31 cellular contexts compared by ENCODE assay signal in the genomic region with DNA sequence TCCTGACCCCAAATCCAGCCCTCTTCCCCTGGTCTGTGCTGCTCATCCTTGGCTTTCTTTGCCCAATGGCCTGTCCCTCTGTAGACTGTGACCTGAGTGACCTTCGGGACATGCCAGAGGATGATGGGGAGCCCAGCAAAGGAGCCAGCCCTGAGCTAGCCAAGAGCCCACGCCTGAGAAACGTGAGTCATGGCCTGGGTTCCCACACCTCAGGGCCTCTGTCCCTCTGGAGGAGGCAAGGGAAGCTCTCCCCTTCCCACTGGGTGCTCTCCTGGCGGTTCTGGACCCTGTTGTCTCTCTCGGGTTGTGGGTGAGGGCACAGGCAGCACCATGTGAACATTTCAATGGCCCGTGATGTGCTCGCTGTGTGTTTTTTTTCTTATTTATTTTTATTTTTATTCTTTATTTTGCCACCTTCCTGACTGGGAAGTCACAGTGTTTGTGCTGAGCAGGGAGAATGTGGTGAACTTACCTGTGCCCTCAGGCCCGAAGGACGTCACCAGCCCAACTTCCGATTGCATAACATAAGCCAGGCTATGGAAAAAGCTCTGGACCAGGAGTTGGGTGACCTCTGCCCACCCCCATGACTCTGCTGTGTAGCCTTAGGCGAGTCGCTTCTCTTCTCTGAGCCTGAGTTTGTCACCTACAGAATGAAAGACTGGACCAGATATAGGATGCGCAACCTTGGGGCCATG. TPM values are rescaled to one million over a fixed set of nuclear protein-coding genes. Genes with fewer than 3 reads are reported as not detected.
"Had no signal": no experiment of that assay in that cellular context is flagged by ENCODE, and none has a peak within 500 bp of the region (broad histone marks: within the 10 kb centered on the region; RNA-seq: fewer than 3 reads in every experiment).

No MANE protein-coding gene starts in this region.

- H3K36me3 Mint-ChIP-seq: activated naive CD8-positive, alpha-beta T cell treated with anti-CD3 and anti-CD28 coated beads for 36 hours had no signal

- DNase-seq: activated B cell treated with CpG ODN at 0.5 μM for 24 hours; activated CD4-positive, alpha-beta T cell treated with anti-CD3 and anti-CD28 coated beads for 1 hour; activated CD4-positive, alpha-beta T cell treated with anti-CD3 and anti-CD28 coated beads, Interleukin-2, amount 10 ng/mL, durations not matched to agents 24 days and 14 days; activated CD4-positive, alpha-beta T cell treated with anti-CD3 and anti-CD28 coated beads, Interleukin-2, amount 50 U/mL, for 48 hours; activated CD8-positive, alpha-beta memory T cell treated with anti-CD3 and anti-CD28 coated beads for 24 hours; activated gamma-delta T cell; activated naive CD4-positive, alpha-beta T cell treated with anti-CD3 and anti-CD28 coated beads for 36 hours; activated naive CD8-positive, alpha-beta T cell treated with anti-CD3 and anti-CD28 coated beads for 36 hours; activated T-cell treated with anti-CD3 and anti-CD28 coated beads, Interleukin-2, amount 50 U/mL, for 48 hours; anterior cingulate cortex; caudate nucleus; MG63; MV-4-11; NCI-H1092 treated with DMSO at 0.1 percent for 48 hours; NCI-H1436; NCI-H1694 treated with DMSO at 0.1 percent for 48 hours; NCI-H2029 treated with DMSO at 0.1 percent for 48 hours; NCI-H345; NCI-H510A; NCI-H526 treated with DMSO at 0.1 percent for 48 hours; NK-92 treated with Interleukin-12 subunit alpha and Interleukin-12 subunit beta, amount 100 ng/mL, for 24 hours; OCI-M1; RPMI8226; SHP77; T-helper 17 cell; T1000 had no signal

- H3K9me3 ChIP-seq: MG63, SJSA1 had no signal

- H3K4me1 ChIP-seq: SJSA1 had no signal

- H3K27me3 Mint-ChIP-seq: activated CD4-positive, alpha-beta T cell treated with anti-CD3 and anti-CD28 coated beads, Interleukin-2, amount 10 ng/mL, durations not matched to agents 24 days and 14 days; activated naive CD8-positive, alpha-beta T cell treated with anti-CD3 and anti-CD28 coated beads for 36 hours had no signal

- ATAC-seq: activated T-helper 17 cell treated with anti-CD3 and anti-CD28 coated beads, Interleukin-2, amount 50 U/mL, for 72 hours; Panc1; SK-N-SH treated with all-trans-retinoic acid at 6 μM for 48 hours; T-helper 17 cell had no signal

- H3K9ac ChIP-seq: KMS-11 had no signal

- H3K4me3 ChIP-seq: MG63, SJSA1 had no signal

- H3K27me3 ChIP-seq: MG63, SJSA1 had no signal

- H3K27ac ChIP-seq: KMS-11, SJSA1 had no signal

- H3K27ac Mint-ChIP-seq: activated B cell treated with CpG ODN at 0.5 μM for 24 hours; activated CD4-positive, alpha-beta T cell treated with anti-CD3 and anti-CD28 coated beads, Interleukin-2, amount 10 ng/mL, durations not matched to agents 24 days and 14 days; activated naive CD4-positive, alpha-beta T cell treated with anti-CD3 and anti-CD28 coated beads for 36 hours; activated naive CD8-positive, alpha-beta T cell treated with anti-CD3 and anti-CD28 coated beads for 36 hours; activated T-helper 17 cell treated with anti-CD3 and anti-CD28 coated beads, Interleukin-2, amount 50 U/mL, for 72 hours; T-helper 17 cell had no signal

- H3K9me3 Mint-ChIP-seq: activated B cell treated with CpG ODN at 0.5 μM for 24 hours; activated CD4-positive, alpha-beta T cell treated with anti-CD3 and anti-CD28 coated beads, Interleukin-2, amount 10 ng/mL, durations not matched to agents 24 days and 14 days; activated naive CD4-positive, alpha-beta T cell treated with anti-CD3 and anti-CD28 coated beads for 36 hours; activated naive CD8-positive, alpha-beta T cell treated with anti-CD3 and anti-CD28 coated beads for 36 hours; activated T-helper 17 cell treated with anti-CD3 and anti-CD28 coated beads, Interleukin-2, amount 50 U/mL, for 72 hours had no signal

- H3K4me1 Mint-ChIP-seq: activated B cell treated with CpG ODN at 0.5 μM for 24 hours; activated T-helper 17 cell treated with anti-CD3 and anti-CD28 coated beads, Interleukin-2, amount 50 U/mL, for 72 hours; T-helper 17 cell had no signal

- H3K4me3 Mint-ChIP-seq: activated B cell treated with CpG ODN at 0.5 μM for 24 hours; activated CD4-positive, alpha-beta T cell treated with anti-CD3 and anti-CD28 coated beads, Interleukin-2, amount 10 ng/mL, durations not matched to agents 24 days and 14 days; activated naive CD4-positive, alpha-beta T cell treated with anti-CD3 and anti-CD28 coated beads for 36 hours; activated naive CD8-positive, alpha-beta T cell treated with anti-CD3 and anti-CD28 coated beads for 36 hours; activated T-helper 17 cell treated with anti-CD3 and anti-CD28 coated beads, Interleukin-2, amount 50 U/mL, for 72 hours; T-helper 17 cell had no signal

- H3K4me2 ChIP-seq: KMS-11 had no signal

RNA-seq across cellular contexts. Expression of gene AFAP1L1, which starts 29.5 kb away (rescaled TPM):
- total RNA-seq: activated B cell treated with CpG ODN at 0.5 μM for 24 hours; activated CD4-positive, alpha-beta T cell treated with anti-CD3 and anti-CD28 coated beads, Interleukin-2, amount 10 ng/mL, durations not matched to agents 24 days and 14 days had no signal
